ENCODE assay signal across 14 cellular contexts in the genomic region with DNA sequence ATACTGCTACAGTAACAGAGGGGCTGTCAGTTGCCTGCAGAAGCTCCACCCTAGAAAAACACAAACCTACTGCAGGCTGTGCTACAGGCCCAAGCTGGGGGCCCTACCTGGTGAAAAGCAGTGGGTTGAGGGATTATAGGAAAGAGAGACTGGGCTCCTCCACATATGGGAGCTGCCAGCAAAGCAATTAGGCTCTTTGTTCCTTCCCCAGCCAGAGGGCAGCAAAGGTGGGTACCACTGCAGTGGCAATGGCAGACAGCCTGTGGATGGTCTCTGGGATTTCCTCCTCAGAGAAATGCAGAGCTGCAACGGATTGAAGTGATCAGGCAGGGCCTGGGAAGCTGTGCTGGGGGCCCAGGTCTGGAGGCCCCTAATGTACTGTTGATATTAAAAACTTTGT. TPM values are rescaled to one million over a fixed set of nuclear protein-coding genes. Genes with fewer than 3 reads are reported as not detected.
DNase-seq lines count a peak whose midpoint lies in the region; ATAC-seq, FAIRE-seq and TF ChIP-seq lines count a peak whose summit lies in the region.
"Had no signal": no experiment of that assay in that cellular context is flagged by ENCODE, and none has a peak within 500 bp of the region (broad histone marks: within the 10 kb centered on the region; RNA-seq: fewer than 3 reads in every experiment).

No MANE protein-coding gene starts in this region.

- H3K27ac ChIP-seq in HepG2 (ENCODE audit: extremely low read length, insufficient read depth, low read length), result no peak overlapping the region
- no peak overlapping the region for H3K27ac ChIP-seq in right lobe of liver
- H3K27ac ChIP-seq in OCI-LY7 (ENCODE audit: low read depth, low read length, poor library complexity, severe bottlenecking), result no peak overlapping the region
- no peak overlapping the region for H3K27ac ChIP-seq in fibroblast of lung (ENCODE audit: insufficient read depth, low read length)
- no peak overlapping the region for H3K27ac ChIP-seq in right atrium auricular region
- H3K27ac ChIP-seq in A673 (ENCODE audit: low read depth, low read length, poor library complexity, severe bottlenecking), result no peak overlapping the region
- H3K27ac ChIP-seq: HL-60, Peyer's patch had no signal

- BruUV-seq in HepG2 (replicated peaks; lab: Mats Ljungman, UMichigan) (no TSS peak), OCI-LY7 (replicated peaks; lab: Mats Ljungman, UMichigan) (no TSS peak), A673 (replicated peaks; lab: Mats Ljungman, UMichigan) (no TSS peak)

- H3K4me2 ChIP-seq in HepG2 (ENCODE audit: low read depth, low read length) (peak overlapping the region; percentile 84), OCI-LY7 (ENCODE audit: low read length) (no peak overlapping the region), fibroblast of lung (ENCODE audit: extremely low read depth, insufficient read depth, low read length) (no peak overlapping the region)

- H3K9me2 ChIP-seq in OCI-LY7 (ENCODE audit: insufficient read depth, low read length), result no peaks in the 10 kb centered on the region

- H3K36me3 ChIP-seq in HepG2 (replicated peaks in 1 of 2; ENCODE audit: control insufficient read depth in 1 of 2, insufficient read depth in 2 of 2, low read length in 2 of 2) (no peaks in the 10 kb centered on the region), right lobe of liver (no peaks in the 10 kb centered on the region), OCI-LY7 (ENCODE audit: insufficient read depth, low read length) (no peaks in the 10 kb centered on the region), fibroblast of lung (ENCODE audit: control insufficient read depth, insufficient read depth, low read length) (no peaks in the 10 kb centered on the region), right atrium auricular region (no peaks in the 10 kb centered on the region), A673 (ENCODE audit: insufficient read depth, low read length, poor library complexity, severe bottlenecking) (no peaks in the 10 kb centered on the region)
- H3K36me3 ChIP-seq: Peyer's patch had no signal

- in situ Hi-C loops in HepG2 (cut with HindIII; ENCODE audit: extremely low pct_ligation_motif_present, low pct_unique_long_range_greater_than_20kb), result loop anchor here (5.0 kb wide), 1 partner anchor 115 kb away; no protein-coding TSS in a partner anchor

- no peak overlapping the region; the same call in 1 of the 2 replicates for H3K9ac ChIP-seq in HepG2 (ENCODE audit: insufficient read depth, low read depth, low read length)
- no peak overlapping the region for H3K9ac ChIP-seq in fibroblast of lung (ENCODE audit: insufficient read depth, low read length)

- ATAC-seq in HepG2 (peak; percentile 72), right lobe of liver (no peak), GM21737 (IDR thresholded peaks at IDR 0.05; ENCODE audit: unreplicated experiment) (no peak)

- H4K20me1 ChIP-seq in HepG2 (ENCODE audit: insufficient read depth, low read length) (no peaks in the 10 kb centered on the region), OCI-LY7 (ENCODE audit: insufficient read depth, low read length) (no peaks in the 10 kb centered on the region), fibroblast of lung (ENCODE audit: control insufficient read depth, extremely low read depth, insufficient read depth, low read length) (no peaks in the 10 kb centered on the region)

- POLR2A ChIA-PET in HepG2 (lab: Yijun Ruan, JAX), result no interaction called here
- POLR2A ChIA-PET in OCI-LY7 (lab: Charles Lee), result interaction anchor here (1.2 kb wide), 1 partner anchor 11 kb away, joined by 3 read pairs; no protein-coding TSS in a partner anchor
- POLR2A ChIA-PET in A673 (lab: Charles Lee; ENCODE audit: low non-redundant PET), result no interaction called here

- TF ChIP-seq POLR2A in HepG2 (IDR thresholded peaks at IDR 0.05; ENCODE audit: insufficient read depth in 1 of 2, low read depth in 2 of 2, low read length in 2 of 2) (no peak), right lobe of liver (IDR thresholded peaks at IDR 0.05) (no peak)

- no peak for DNase-seq in HepG2 (ENCODE audit: low spot score)
- no peak for DNase-seq in right lobe of liver
- no peak for DNase-seq in OCI-LY7 (ENCODE audit: low spot score)
- DNase-seq in fibroblast of lung (ENCODE audit: low read depth in 2 of 2), result no peak
- no peak for DNase-seq in activated T-cell treated with anti-CD3 and anti-CD28 coated beads for 4 hours
- no peak for DNase-seq in right atrium auricular region (ENCODE audit: low spot score)
- no peak for DNase-seq in A673 (ENCODE audit: low spot score)
- DNase-seq: NCI-H2081 treated with DMSO at 0.1 percent for 48 hours, NCI-H2227 treated with DMSO at 0.1 percent for 48 hours, NCI-H526 treated with DMSO at 0.1 percent for 48 hours, Peyer's patch had no signal

- H3K79me2 ChIP-seq in HepG2 (ENCODE audit: insufficient read depth, low read length), result no peaks in the 10 kb centered on the region
- no peaks in the 10 kb centered on the region for H3K79me2 ChIP-seq in OCI-LY7 (ENCODE audit: insufficient read depth, low read depth, low read length)
- H3K79me2 ChIP-seq in fibroblast of lung (ENCODE audit: control insufficient read depth, insufficient read depth, low read length), result no peaks in the 10 kb centered on the region

- TF ChIP-seq CTCF in HepG2 (CRISPR knock-in tag; IDR thresholded peaks at IDR 0.05) (0 out of 2 replicates have a peak, but pooled peaks have one; percentile 9), right lobe of liver (IDR thresholded peaks at IDR 0.05) (no peak), OCI-LY7 (conservative IDR thresholded peaks at IDR 0.05; ENCODE audit: low read length) (no peak), fibroblast of lung (conservative IDR thresholded peaks at IDR 0.05 in 1 of 2, IDR thresholded peaks at IDR 0.05 in 1 of 2; ENCODE audit: low read depth in 1 of 2, low read length in 2 of 2) (no peak), right atrium auricular region (IDR thresholded peaks at IDR 0.05) (no peak), A673 (conservative IDR thresholded peaks at IDR 0.05; ENCODE audit: low read depth, low read length) (no peak)

- no peak overlapping the region for H2AFZ ChIP-seq in HepG2 (ENCODE audit: low read length)
- H2AFZ ChIP-seq in OCI-LY7 (ENCODE audit: low read length), result peak overlapping the region; percentile 93
- peak overlapping the region; percentile 96 for H2AFZ ChIP-seq in fibroblast of lung (ENCODE audit: low read length)

- H3K9me3 ChIP-seq in HepG2 (ENCODE audit: low read length), result no peaks in the 10 kb centered on the region
- no peaks in the 10 kb centered on the region for H3K9me3 ChIP-seq in right lobe of liver
- H3K9me3 ChIP-seq in OCI-LY7 (ENCODE audit: low read length), result peaks cover 7% of the 10 kb centered on the region; the same call in 1 of the 2 replicates
- no peaks in the 10 kb centered on the region for H3K9me3 ChIP-seq in fibroblast of lung (ENCODE audit: control insufficient read depth, insufficient read depth, low read depth, low read length)
- no peaks in the 10 kb centered on the region for H3K9me3 ChIP-seq in right atrium auricular region
- H3K9me3 ChIP-seq in A673 (ENCODE audit: low read depth, low read length, poor library complexity, severe bottlenecking), result no peaks in the 10 kb centered on the region
- H3K9me3 ChIP-seq: Caco-2, Peyer's patch had no signal

- CTCF ChIA-PET in HepG2 (lab: Yijun Ruan, JAX; ENCODE audit: low intra/inter-chr PET ratio, low total read pairs), result no interaction called here
- CTCF ChIA-PET in OCI-LY7 (lab: Charles Lee; ENCODE audit: unreplicated experiment), result no interaction called here
- CTCF ChIA-PET in A673 (lab: Charles Lee), result interaction anchor here (0.8 to 1.0 kb wide), 4 partner anchors 9 to 114 kb away, joined by 3 to 6 read pairs (median 4); no protein-coding TSS in a partner anchor

- TF ChIP-seq RAD21 in HepG2 (CRISPR knock-in tag; IDR thresholded peaks at IDR 0.05), result no peak

- WGBS in HepG2 (ENCODE audit: low lambda C conversion rate), result no CpG with 5 or more reads among the region's 1 CpG
- no CpG with 5 or more reads among the region's 1 CpG for WGBS in right lobe of liver (ENCODE audit: insufficient coverage, low coverage, low lambda C conversion rate, missing lambda C conversion rate)

- H3K4me3 ChIP-seq in HepG2 (replicated peaks in 1 of 3; ENCODE audit: insufficient read depth in 1 of 3, low read depth in 2 of 3, low read length in 3 of 3), result peak overlapping the region in 1 of 3 experiments; percentile 49; a peak in 1 of 6 replicates
- no peak overlapping the region for H3K4me3 ChIP-seq in right lobe of liver
- H3K4me3 ChIP-seq in OCI-LY7 (ENCODE audit: low read depth, low read length, poor library complexity, severe bottlenecking), result no peak overlapping the region
- no peak overlapping the region for H3K4me3 ChIP-seq in fibroblast of lung (replicated peaks in 1 of 4; ENCODE audit: control extremely low read depth in 1 of 4, insufficient read depth in 1 of 4, low read depth in 3 of 4, low read length in 4 of 4)
- no peak overlapping the region for H3K4me3 ChIP-seq in right atrium auricular region
- no peak overlapping the region for H3K4me3 ChIP-seq in A673 (ENCODE audit: low read depth, low read length, poor library complexity, severe bottlenecking)
- H3K4me3 ChIP-seq: Peyer's patch had no signal

- no peak for FAIRE-seq in HepG2 (lab: Jason Lieb, UNC)

- intact Hi-C loops in HepG2 (cut with micrococcal nuclease; ENCODE audit: unreplicated experiment) (loop anchor here (5.0 kb wide), 1 partner anchor 270 kb away; no protein-coding TSS in a partner anchor), right lobe of liver (cut with DNase I) (no loop called here), OCI-LY7 (cut with micrococcal nuclease; ENCODE audit: unreplicated experiment) (no loop called here), A673 (cut with micrococcal nuclease; ENCODE audit: unreplicated experiment) (loop anchor here (2.0 to 10.0 kb wide), 2 partner anchors 114 to 268 kb away; no protein-coding TSS in a partner anchor)

- H3K27me3 ChIP-seq in HepG2 (ENCODE audit: control insufficient read depth in 1 of 2, insufficient read depth in 2 of 2, low read length in 2 of 2) (no peaks in the 10 kb centered on the region; a peak in 1 of 5 replicates), right lobe of liver (no peaks in the 10 kb centered on the region), fibroblast of lung (ENCODE audit: control insufficient read depth, insufficient read depth, low read length) (no peaks in the 10 kb centered on the region), right atrium auricular region (no peaks in the 10 kb centered on the region), A673 (replicated peaks; ENCODE audit: insufficient read depth, low read depth, low read length, poor library complexity) (peaks cover 3% of the 10 kb centered on the region)
- H3K27me3 ChIP-seq: Peyer's patch had no signal

- TF ChIP-seq EP300 in HepG2 (IDR thresholded peaks at IDR 0.05; ENCODE audit: low read depth in 2 of 2, low read length in 2 of 2) (no peak), HepG2 (CRISPR knock-in tag; IDR thresholded peaks at IDR 0.05; ENCODE audit: borderline replicate concordance) (no peak)

- H3K4me1 ChIP-seq in HepG2 (ENCODE audit: insufficient read depth, low read length), result peaks cover 12% of the 10 kb centered on the region
- no peaks in the 10 kb centered on the region for H3K4me1 ChIP-seq in right lobe of liver
- peaks cover 32% of the 10 kb centered on the region for H3K4me1 ChIP-seq in OCI-LY7 (ENCODE audit: insufficient read depth, low read length, poor library complexity, severe bottlenecking)
- peaks cover 2% of the 10 kb centered on the region for H3K4me1 ChIP-seq in fibroblast of lung (ENCODE audit: control insufficient read depth, extremely low read depth, insufficient read depth, low read length)
- H3K4me1 ChIP-seq in right atrium auricular region, result no peaks in the 10 kb centered on the region
- H3K4me1 ChIP-seq in A673 (ENCODE audit: insufficient read depth, low read length, poor library complexity, severe bottlenecking), result no peaks in the 10 kb centered on the region
- H3K4me1 ChIP-seq: Caco-2, Peyer's patch had no signal

RNA-seq across cellular contexts. Expression of a gene that starts 19.1 kb away (rescaled TPM):
- total RNA-seq in HepG2 (2016; rRNA removed; fragmentation: Illumina TruSeq; extraction: Trizol), result 0.75 and 2.6 TPM in 2 replicates
- total RNA-seq in HepG2 (2016; cell fraction: cytosol; rRNA removed; fragmentation: Illumina TruSeq; extraction: Trizol; ENCODE audit: low read depth), result not detected in 2 replicates
- 1.1 and 1.8 TPM in 2 replicates for total RNA-seq in HepG2 (2016; cell fraction: insoluble cytoplasmic fraction; rRNA removed; fragmentation: Illumina TruSeq; extraction: Trizol)
- total RNA-seq in HepG2 (2016; cell fraction: membrane; rRNA removed; fragmentation: Illumina TruSeq; extraction: Trizol), result 0.24 and 0.59 TPM in 2 replicates
- total RNA-seq in HepG2 (2016; cell fraction: nucleus; rRNA removed; fragmentation: Illumina TruSeq; extraction: Trizol), result 1.3 TPM in 1 of 2 replicates, not detected in the other
- 0.21 and 0.65 TPM in 2 replicates for polyA plus RNA-seq in HepG2 (2011; rRNA removed)
- polyA plus RNA-seq in HepG2 (2011; cell fraction: cytosol; rRNA removed), result 0.27 and 0.64 TPM in 2 replicates
- 0.12 TPM in 1 of 2 replicates, not detected in the other for polyA plus RNA-seq in HepG2 (2011; cell fraction: nucleus; rRNA removed)
- polyA plus RNA-seq in HepG2 (2012), result 0.27 and 0.42 TPM in 2 replicates
- 0.19 and 0.60 TPM in 2 replicates for polyA plus RNA-seq in HepG2 (2016; cell fraction: cytosol; fragmentation: Illumina TruSeq; extraction: Trizol; ENCODE audit: low read depth)
- polyA plus RNA-seq in HepG2 (2016; cell fraction: insoluble cytoplasmic fraction; fragmentation: Illumina TruSeq; extraction: Trizol; ENCODE audit: low read depth), result 2.4 and 2.7 TPM in 2 replicates
- 0.45 and 0.74 TPM in 2 replicates for polyA plus RNA-seq in HepG2 (2016; cell fraction: membrane; fragmentation: Illumina TruSeq; extraction: Trizol; ENCODE audit: low read depth)
- polyA plus RNA-seq in HepG2 (2016; cell fraction: nucleus; fragmentation: Illumina TruSeq; extraction: Trizol; ENCODE audit: insufficient read depth, low read depth), result 1.0 and 1.4 TPM in 2 replicates
- 0.20 and 2.0 TPM in 2 replicates for polyA minus RNA-seq in HepG2 (2011; rRNA and poly(A)+ RNA removed; ENCODE audit: low replicate concordance)
- polyA minus RNA-seq in HepG2 (2011; cell fraction: cytosol; rRNA and poly(A)+ RNA removed), result not detected in 2 replicates
- polyA minus RNA-seq in HepG2 (2011; cell fraction: nucleus; rRNA and poly(A)+ RNA removed), result 0.77 and 0.99 TPM in 2 replicates
- under 1 TPM in 1 of 6 experiments, not detected in 5; 0.19 TPM for total RNA-seq in right lobe of liver
- total RNA-seq in OCI-LY7 (2014; rRNA removed; shearing (Covaris generic)), result 0.79 TPM in 1 of 2 replicates, not detected in the other
- total RNA-seq in OCI-LY7 (2022), result not detected in 2 replicates
- total RNA-seq in fibroblast of lung, result 0.77 and 1.7 TPM in 2 replicates
- polyA plus RNA-seq in fibroblast of lung, result 2.0 and 2.5 TPM in 2 replicates
- 1.6 and 1.8 TPM in 2 replicates for polyA plus RNA-seq in fibroblast of lung (2012)
- polyA minus RNA-seq in fibroblast of lung (ENCODE audit: low replicate concordance), result not detected in 2 replicates
- 1 to 10 TPM; 1.0 to 1.1 TPM for total RNA-seq in right atrium auricular region
- total RNA-seq in A673 (2021), result 3.3 and 4.3 TPM in 2 replicates

Comparison
In these comparisons a context has a peak if more than half of its experiments do, and no peak if none do; other contexts are left out.
1. intact Hi-C loops: an anchor here in HepG2 (5.0 kb wide) and A673 (2.0 to 10.0 kb wide); none called in right lobe of liver and OCI-LY7.